8 cellular contexts compared by ENCODE assay signal in genomic region chr17:19306160-19307111, GRCh38. TPM values are rescaled to one million over a fixed set of nuclear protein-coding genes. Genes with fewer than 3 reads are reported as not detected.
DNase-seq lines count a peak whose midpoint lies in the region; ATAC-seq and TF ChIP-seq lines count a peak whose summit lies in the region.

No MANE protein-coding gene starts in this region.

- H3K4me3 ChIP-seq in GM12865 (ENCODE audit: low read depth, low read length) (no peak overlapping the region), sigmoid colon (no peak overlapping the region), vagina (no peak overlapping the region)

- H3K4me3 Mint-ChIP-seq in IgD-negative memory B cell, result peak overlapping the region; percentile 0 to 81 (median 60)
- peak overlapping the region; percentile 58 for H3K4me3 Mint-ChIP-seq in activated T-helper 2 cell treated with anti-CD3 and anti-CD28 coated beads, Interferon-gamma antibody, Interleukin-2, Interleukin-4, amounts not matched to agents 10 μg/mL and 5 μg/mL and 100 μg/mL, durations not matched to agents 14 hours and 24 hours and 36 hours (ENCODE audit: low read depth)

- H3K9me3 ChIP-seq in sigmoid colon, result no peaks in the 10 kb centered on the region
- no peaks in the 10 kb centered on the region for H3K9me3 ChIP-seq in vagina

- peaks cover 0 to 13% (median 9%) of the 10 kb centered on the region in 4 donors for H3K4me1 ChIP-seq in sigmoid colon
- H3K4me1 ChIP-seq in vagina, result peaks cover 65% of the 10 kb centered on the region

- H3K4me1 Mint-ChIP-seq in IgD-negative memory B cell, result peaks cover 41 to 53% (median 46%) of the 10 kb centered on the region in 3 donors
- H3K4me1 Mint-ChIP-seq in activated T-helper 2 cell treated with anti-CD3 and anti-CD28 coated beads, Interferon-gamma antibody, Interleukin-2, Interleukin-4, amounts not matched to agents 10 μg/mL and 5 μg/mL and 100 μg/mL, durations not matched to agents 14 hours and 24 hours and 36 hours (ENCODE audit: low read depth), result peaks cover 42% of the 10 kb centered on the region

- TF ChIP-seq POLR2A in sigmoid colon (IDR thresholded peaks at IDR 0.05) (no peak), vagina (IDR thresholded peaks at IDR 0.05) (no peak)

- H3K27ac ChIP-seq in sigmoid colon (no peak overlapping the region), vagina (no peak overlapping the region)

- H3K36me3 ChIP-seq in sigmoid colon, result peaks cover 0 to 17% (median 3%) of the 10 kb centered on the region in 4 donors
- peaks cover 0 to 21% of the 10 kb centered on the region in 2 donors for H3K36me3 ChIP-seq in vagina

- 28 to 52% methylated on average over 10 of the region's 10 CpGs for WGBS in sigmoid colon, 2 donors

- H3K36me3 Mint-ChIP-seq in IgD-negative memory B cell, result peaks cover under 1% of the 10 kb centered on the region
- no peaks in the 10 kb centered on the region for H3K36me3 Mint-ChIP-seq in activated T-helper 2 cell treated with anti-CD3 and anti-CD28 coated beads, Interferon-gamma antibody, Interleukin-2, Interleukin-4, amounts not matched to agents 10 μg/mL and 5 μg/mL and 100 μg/mL, durations not matched to agents 14 hours and 24 hours and 36 hours (ENCODE audit: low read depth)

- H3K27me3 Mint-ChIP-seq in IgD-negative memory B cell, result peaks cover 1% of the 10 kb centered on the region
- H3K27me3 Mint-ChIP-seq in activated T-helper 2 cell treated with anti-CD3 and anti-CD28 coated beads, Interferon-gamma antibody, Interleukin-2, Interleukin-4, amounts not matched to agents 10 μg/mL and 5 μg/mL and 100 μg/mL, durations not matched to agents 14 hours and 24 hours and 36 hours (ENCODE audit: low read depth), result peaks cover 8% of the 10 kb centered on the region

- intact Hi-C loops in activated T-helper 2 cell treated with anti-CD3 and anti-CD28 coated beads, Interferon-gamma antibody, Interleukin-2, Interleukin-4, amounts not matched to agents 10 μg/mL and 5 μg/mL and 100 μg/mL, durations not matched to agents 14 hours and 24 hours and 36 hours (cut with micrococcal nuclease), result no loop called here
- intact Hi-C loops in sigmoid colon (cut with DNase I), result no loop called here
- intact Hi-C loops in vagina (cut with DNase I), result no loop called here

- no peak for TF ChIP-seq EP300 in sigmoid colon (IDR thresholded peaks at IDR 0.05)

- ATAC-seq in GM21447 (IDR thresholded peaks at IDR 0.05; ENCODE audit: unreplicated experiment), result peak; percentile 86

- DNase-seq in GM12865 (ENCODE audit: low read depth), result peak; percentile 88
- peak; percentile 49 for DNase-seq in activated T-helper 2 cell treated with anti-CD3 and anti-CD28 coated beads, Interferon-gamma antibody, Interleukin-2, Interleukin-4, amounts not matched to agents 10 μg/mL and 5 μg/mL and 100 μg/mL, durations not matched to agents 14 hours and 24 hours and 36 hours (ENCODE audit: low spot score)
- peak; percentile 66 for DNase-seq in sigmoid colon
- no peak for DNase-seq in OCI-M2 (lab: John Stamatoyannopoulos, UW; ENCODE audit: unreplicated experiment)
- no peak for DNase-seq in vagina (ENCODE audit: extremely low spot score in 2 of 2)
- DNase-seq in AG08396 (ENCODE audit: low spot score), result no peak

- no peaks in the 10 kb centered on the region for H3K9me3 Mint-ChIP-seq in IgD-negative memory B cell
- no peaks in the 10 kb centered on the region for H3K9me3 Mint-ChIP-seq in activated T-helper 2 cell treated with anti-CD3 and anti-CD28 coated beads, Interferon-gamma antibody, Interleukin-2, Interleukin-4, amounts not matched to agents 10 μg/mL and 5 μg/mL and 100 μg/mL, durations not matched to agents 14 hours and 24 hours and 36 hours

- H3K27me3 ChIP-seq in sigmoid colon, result no peaks in the 10 kb centered on the region
- H3K27me3 ChIP-seq in vagina, result no peaks in the 10 kb centered on the region

- peak overlapping the region; percentile 13 to 98 (median 89) for H3K27ac Mint-ChIP-seq in IgD-negative memory B cell
- peak overlapping the region; percentile 50 for H3K27ac Mint-ChIP-seq in activated T-helper 2 cell treated with anti-CD3 and anti-CD28 coated beads, Interferon-gamma antibody, Interleukin-2, Interleukin-4, amounts not matched to agents 10 μg/mL and 5 μg/mL and 100 μg/mL, durations not matched to agents 14 hours and 24 hours and 36 hours

- TF ChIP-seq CTCF in GM12865 (IDR thresholded peaks at IDR 0.05; ENCODE audit: insufficient read depth, low read depth, low read length, missing control alignments), result no peak
- TF ChIP-seq CTCF in sigmoid colon (IDR thresholded peaks at IDR 0.05), result no peak
- no peak for TF ChIP-seq CTCF in vagina (IDR thresholded peaks at IDR 0.05)

RNA-seq across cellular contexts. Expression of gene B9D1, which starts 56.1 kb away (rescaled TPM):
- 5.0 TPM for polyA plus RNA-seq in IgD-negative memory B cell
- total RNA-seq in activated T-helper 2 cell treated with anti-CD3 and anti-CD28 coated beads, Interferon-gamma antibody, Interleukin-2, Interleukin-4, amounts not matched to agents 10 μg/mL and 5 μg/mL and 100 μg/mL, durations not matched to agents 14 hours and 24 hours and 36 hours, result 6.7 TPM in 2 replicates
- total RNA-seq in sigmoid colon, result 10 to 100 TPM; 15.2 to 22.4 (median 16.0) TPM
- polyA plus RNA-seq in sigmoid colon, result 10 to 100 TPM in 1 of 3 donors, 1 to 10 TPM in 2; 6.6 to 12.1 (median 6.9) TPM
- 50.6 TPM for total RNA-seq in vagina

Comparison
In these comparisons a context has a peak if more than half of its experiments do, and no peak if none do; other contexts are left out.
1. DNase-seq: peak in GM12865 (single experiment), activated T-helper 2 cell treated with anti-CD3 and anti-CD28 coated beads, Interferon-gamma antibody, Interleukin-2, Interleukin-4, amounts not matched to agents 10 μg/mL and 5 μg/mL and 100 μg/mL, durations not matched to agents 14 hours and 24 hours and 36 hours (single experiment) and sigmoid colon (single experiment); none in OCI-M2 (single experiment), vagina (0 of 2) and AG08396 (single experiment).